In genomic region chr1:110087812-110088738, GRCh38 we compare ENCODE assay signal across 10 cellular contexts. TPM values are rescaled to one million over a fixed set of nuclear protein-coding genes. Genes with fewer than 3 reads are reported as not detected.
DNase-seq lines count a peak whose midpoint lies in the region; ATAC-seq and TF ChIP-seq lines count a peak whose summit lies in the region.
"Had no signal": no experiment of that assay in that cellular context is flagged by ENCODE, and none has a peak within 500 bp of the region (broad histone marks: within the 10 kb centered on the region; RNA-seq: fewer than 3 reads in every experiment).

No MANE protein-coding gene starts in this region.

- peaks cover 8 to 24% of the 10 kb centered on the region in 2 donors for H3K4me1 Mint-ChIP-seq in natural killer cell treated with Interleukin-12 subunit alpha and Interleukin-12 subunit beta and Interleukin-15 and Interleukin-18, amount 100 ng/mL, for 72 hours (ENCODE audit: low read depth in 2 of 2)

- no peak overlapping the region for H3K4me3 Mint-ChIP-seq in natural killer cell treated with Interleukin-12 subunit alpha and Interleukin-12 subunit beta and Interleukin-15 and Interleukin-18, amount 100 ng/mL, for 72 hours
- H3K4me3 Mint-ChIP-seq: dendritic cell treated with granulocyte-macrophage colony-stimulating factor and Interleukin-4, amounts not matched to agents 40 ng/mL and 50 ng/mL, for 4 days had no signal

- no peak for TF ChIP-seq POLR2A in erythroblast (IDR thresholded peaks at IDR 0.05; ENCODE audit: low read length)

- no peak for DNase-seq in activated CD4-positive, CD25-positive, alpha-beta regulatory T cell treated with anti-CD3 and anti-CD28 coated beads, Interleukin-2, amount 50 U/mL, for 72 hours
- DNase-seq in NCI-H2196 (lab: John Stamatoyannopoulos, UW; ENCODE audit: unreplicated experiment) (peak; percentile 79), erythroblast (lab: John Stamatoyannopoulos, UW) (peak; percentile 46 to 66)
- peak; percentile 25 to 34 for DNase-seq in activated CD4-positive, alpha-beta T cell treated with anti-CD3 and anti-CD28 coated beads, Interleukin-2, amount 50 U/mL, for 4 hours
- DNase-seq in natural killer cell treated with Interleukin-12 subunit alpha and Interleukin-12 subunit beta and Interleukin-15 and Interleukin-18, amount 100 ng/mL, for 72 hours (ENCODE audit: low spot score) = no peak

- H3K27ac Mint-ChIP-seq in natural killer cell treated with Interleukin-12 subunit alpha and Interleukin-12 subunit beta and Interleukin-15 and Interleukin-18, amount 100 ng/mL, for 72 hours = no peak overlapping the region
- H3K27ac Mint-ChIP-seq: dendritic cell treated with granulocyte-macrophage colony-stimulating factor and Interleukin-4, amounts not matched to agents 40 ng/mL and 50 ng/mL, for 4 days had no signal

- peaks cover 38 to 57% of the 10 kb centered on the region in 2 donors for H3K27me3 Mint-ChIP-seq in natural killer cell treated with Interleukin-12 subunit alpha and Interleukin-12 subunit beta and Interleukin-15 and Interleukin-18, amount 100 ng/mL, for 72 hours

- H3K36me3 Mint-ChIP-seq in natural killer cell treated with Interleukin-12 subunit alpha and Interleukin-12 subunit beta and Interleukin-15 and Interleukin-18, amount 100 ng/mL, for 72 hours = no peaks in the 10 kb centered on the region

- no peaks in the 10 kb centered on the region for H3K9me3 Mint-ChIP-seq in natural killer cell treated with Interleukin-12 subunit alpha and Interleukin-12 subunit beta and Interleukin-15 and Interleukin-18, amount 100 ng/mL, for 72 hours
- H3K9me3 Mint-ChIP-seq: dendritic cell treated with granulocyte-macrophage colony-stimulating factor and Interleukin-4, amounts not matched to agents 40 ng/mL and 50 ng/mL, for 4 days had no signal

- peak; percentile 43 to 52 for ATAC-seq in activated CD4-positive, CD25-positive, alpha-beta regulatory T cell treated with anti-CD3 and anti-CD28 coated beads, Interleukin-2, amount 50 U/mL, for 24 hours
- ATAC-seq in HG02870 (IDR thresholded peaks at IDR 0.05; ENCODE audit: unreplicated experiment) (peak; percentile 68), HG02840 (IDR thresholded peaks at IDR 0.05; ENCODE audit: low FRiP score, unreplicated experiment) (no peak)
- peak; percentile 57 to 62 for ATAC-seq in natural killer cell treated with Interleukin-12 subunit alpha and Interleukin-12 subunit beta and Interleukin-15 and Interleukin-18, amount 100 ng/mL, for 72 hours

RNA-seq across cellular contexts. Expression of gene ALX3, which starts 17.6 kb away (rescaled TPM):
- not detected for total RNA-seq in natural killer cell treated with Interleukin-12 subunit alpha and Interleukin-12 subunit beta and Interleukin-15 and Interleukin-18, amount 100 ng/mL, for 72 hours
- total RNA-seq: subcutaneous adipose tissue had no signal

RNA-seq across cellular contexts. Expression of gene UBL4B, which starts 24.2 kb away (rescaled TPM):
- not detected for total RNA-seq in natural killer cell treated with Interleukin-12 subunit alpha and Interleukin-12 subunit beta and Interleukin-15 and Interleukin-18, amount 100 ng/mL, for 72 hours

RNA-seq across cellular contexts. Expression of gene STRIP1, which starts 53.7 kb away (rescaled TPM):
- total RNA-seq in natural killer cell treated with Interleukin-12 subunit alpha and Interleukin-12 subunit beta and Interleukin-15 and Interleukin-18, amount 100 ng/mL, for 72 hours = 10 to 100 TPM; 38.9 to 57.0 TPM

Comparison
In these comparisons a context has a peak if more than half of its experiments do, and no peak if none do; other contexts are left out.
1. DNase-seq: peak in NCI-H2196 (single experiment), activated CD4-positive, alpha-beta T cell treated with anti-CD3 and anti-CD28 coated beads, Interleukin-2, amount 50 U/mL, for 4 hours (2 of 2) and erythroblast (2 of 2); none in activated CD4-positive, CD25-positive, alpha-beta regulatory T cell treated with anti-CD3 and anti-CD28 coated beads, Interleukin-2, amount 50 U/mL, for 72 hours (single experiment) and natural killer cell treated with Interleukin-12 subunit alpha and Interleukin-12 subunit beta and Interleukin-15 and Interleukin-18, amount 100 ng/mL, for 72 hours (single experiment).